In genomic region chr9:91837982-91838731, GRCh38 we compare ENCODE assay signal across 9 cellular contexts.
DNase-seq lines count a peak whose midpoint lies in the region; ATAC-seq, FAIRE-seq and TF ChIP-seq lines count a peak whose summit lies in the region.
"Had no signal": no experiment of that assay in that cellular context is flagged by ENCODE, and none has a peak within 500 bp of the region (broad histone marks: within the 10 kb centered on the region; RNA-seq: fewer than 3 reads in every experiment).

No MANE protein-coding gene starts in this region.

- H3K79me2 ChIP-seq in keratinocyte (ENCODE audit: control insufficient read depth, insufficient read depth, low read length), result no peaks in the 10 kb centered on the region

- no peak overlapping the region for H2AFZ ChIP-seq in keratinocyte (ENCODE audit: control insufficient read depth, low read length)

- no peak overlapping the region for H3K4me3 ChIP-seq in WERI-Rb-1 (ENCODE audit: low read depth, low read length)
- no peak overlapping the region for H3K4me3 ChIP-seq in keratinocyte (ENCODE audit: control insufficient read depth in 2 of 3, extremely low read depth in 1 of 3, insufficient read depth in 2 of 3, low read depth in 1 of 3, low read length in 3 of 3)
- H3K4me3 ChIP-seq in aorta (ENCODE audit: low read length in 2 of 2), result no peak overlapping the region

- peaks cover 53% of the 10 kb centered on the region for H3K27me3 Mint-ChIP-seq in stimulated activated naive CD8-positive, alpha-beta T cell treated with anti-CD3 and anti-CD28 coated beads, Interleukin-15, amount 100 ng/mL, for 72 hours

- dilution Hi-C loops in keratinocyte (cut with MboI; ENCODE audit: extremely low pct_ligation_motif_present, low sequenced_read_pairs), result no loop called here

- no peak for TF ChIP-seq CTCF in WERI-Rb-1 (IDR thresholded peaks at IDR 0.05; ENCODE audit: low read depth, low read length)
- no peak for TF ChIP-seq CTCF in keratinocyte (optimal IDR thresholded peaks at IDR 0.05 in 1 of 3, IDR thresholded peaks at IDR 0.05 in 1 of 3, conservative IDR thresholded peaks at IDR 0.05 in 1 of 3; ENCODE audit: extremely low read depth in 1 of 3, insufficient read depth in 2 of 3, low read length in 3 of 3)

- H4K20me1 ChIP-seq in keratinocyte (ENCODE audit: control insufficient read depth, extremely low read depth, insufficient read depth, low read length), result no peaks in the 10 kb centered on the region

- WGBS in aorta, 2 donors, result 26 to 28% methylated on average over 21 of the region's 21 CpGs

- no peaks in the 10 kb centered on the region for H3K36me3 ChIP-seq in WERI-Rb-1
- no peaks in the 10 kb centered on the region for H3K36me3 ChIP-seq in keratinocyte (ENCODE audit: control insufficient read depth in 2 of 2, extremely low read depth in 1 of 2, insufficient read depth in 2 of 2, low read length in 2 of 2)
- no peaks in the 10 kb centered on the region for H3K36me3 ChIP-seq in aorta (ENCODE audit: control insufficient read depth in 1 of 2, insufficient read depth in 2 of 2, low read length in 1 of 2)

- no peak for FAIRE-seq in keratinocyte (lab: Jason Lieb, UNC)
- FAIRE-seq: A204.1 had no signal

- H3K9me1 ChIP-seq in keratinocyte (ENCODE audit: control insufficient read depth, extremely low read depth, insufficient read depth, low read length), result no peaks in the 10 kb centered on the region

- H3K4me3 Mint-ChIP-seq in stimulated activated naive CD8-positive, alpha-beta T cell treated with anti-CD3 and anti-CD28 coated beads, Interleukin-15, amount 100 ng/mL, for 72 hours, result no peak overlapping the region

- H3K27ac ChIP-seq in WERI-Rb-1, result peak overlapping the region; percentile 73
- no peak overlapping the region for H3K27ac ChIP-seq in keratinocyte (ENCODE audit: control insufficient read depth, insufficient read depth, low read length)
- no peak overlapping the region for H3K27ac ChIP-seq in aorta (ENCODE audit: low read depth in 1 of 2, low read length in 2 of 2)

- no peak overlapping the region for H3K27ac Mint-ChIP-seq in stimulated activated naive CD8-positive, alpha-beta T cell treated with anti-CD3 and anti-CD28 coated beads, Interleukin-15, amount 100 ng/mL, for 72 hours

- H3K9me3 ChIP-seq in WERI-Rb-1 (ENCODE audit: severe bottlenecking), result no peaks in the 10 kb centered on the region
- H3K9me3 ChIP-seq in keratinocyte (ENCODE audit: control insufficient read depth, low read depth, low read length), result no peaks in the 10 kb centered on the region
- no peaks in the 10 kb centered on the region for H3K9me3 ChIP-seq in aorta (ENCODE audit: control insufficient read depth, low read length)

- H3K9me3 Mint-ChIP-seq in stimulated activated naive CD8-positive, alpha-beta T cell treated with anti-CD3 and anti-CD28 coated beads, Interleukin-15, amount 100 ng/mL, for 72 hours, result no peaks in the 10 kb centered on the region

- peak; percentile 34 for ATAC-seq in aorta (ENCODE audit: low FRiP score)
- ATAC-seq in stimulated activated naive CD8-positive, alpha-beta T cell treated with anti-CD3 and anti-CD28 coated beads, Interleukin-15, amount 100 ng/mL, for 72 hours, result no peak

- peak; percentile 2 for DNase-seq in NCI-H2196 (lab: John Stamatoyannopoulos, UW; ENCODE audit: unreplicated experiment)
- no peak for DNase-seq in NCI-H2196 treated with DMSO at 0.1 percent for 48 hours (lab: John Stamatoyannopoulos, UW; ENCODE audit: unreplicated experiment)
- peak; percentile 72 for DNase-seq in WERI-Rb-1
- DNase-seq in keratinocyte (ENCODE audit: low read depth, low spot score), result peak; percentile 25
- peak; percentile 63 to 77 for DNase-seq in aorta
- no peak for DNase-seq in stimulated activated naive CD8-positive, alpha-beta T cell treated with anti-CD3 and anti-CD28 coated beads, Interleukin-15, amount 100 ng/mL, for 72 hours
- DNase-seq in NCI-H1930 (lab: John Stamatoyannopoulos, UW), result no peak
- DNase-seq in NCI-H187 treated with DMSO at 0.1 percent for 48 hours (lab: John Stamatoyannopoulos, UW), result no peak

- H3K4me1 ChIP-seq in keratinocyte (ENCODE audit: control insufficient read depth, extremely low read depth, insufficient read depth, low read length) (peaks cover 9% of the 10 kb centered on the region), aorta (ENCODE audit: control insufficient read depth in 1 of 2, insufficient read depth in 2 of 2, low read length in 2 of 2) (no peaks in the 10 kb centered on the region)

- H3K27me3 ChIP-seq in WERI-Rb-1 (ENCODE audit: insufficient read depth, low read depth, severe bottlenecking), result no peaks in the 10 kb centered on the region
- H3K27me3 ChIP-seq in keratinocyte (ENCODE audit: control insufficient read depth, extremely low read depth, insufficient read depth, low read length), result peaks cover 8% of the 10 kb centered on the region
- H3K27me3 ChIP-seq in aorta (ENCODE audit: control insufficient read depth in 1 of 2, insufficient read depth in 2 of 2, low read length in 1 of 2), result no peaks in the 10 kb centered on the region

- intact Hi-C loops in aorta (cut with DNase I), result no loop called here

- H3K4me1 Mint-ChIP-seq in stimulated activated naive CD8-positive, alpha-beta T cell treated with anti-CD3 and anti-CD28 coated beads, Interleukin-15, amount 100 ng/mL, for 72 hours, result peaks cover 6% of the 10 kb centered on the region

- H3K9ac ChIP-seq in keratinocyte (ENCODE audit: control insufficient read depth, extremely low read depth, insufficient read depth, low read length), result no peak overlapping the region

- H3K4me2 ChIP-seq in keratinocyte (ENCODE audit: control insufficient read depth, extremely low read depth, insufficient read depth, low read depth, low read length), result peak overlapping the region; percentile 23

Comparison
In these comparisons a context has a peak if more than half of its experiments do, and no peak if none do; other contexts are left out.
1. DNase-seq: peak in NCI-H2196 (single experiment), WERI-Rb-1 (single experiment), keratinocyte (single experiment) and aorta (2 of 2); none in NCI-H2196 treated with DMSO at 0.1 percent for 48 hours (single experiment), stimulated activated naive CD8-positive, alpha-beta T cell treated with anti-CD3 and anti-CD28 coated beads, Interleukin-15, amount 100 ng/mL, for 72 hours (0 of 2), NCI-H1930 (0 of 2) and NCI-H187 treated with DMSO at 0.1 percent for 48 hours (single experiment).